ENCODE assay signal across 1 cellular context in genomic region chr1:246157516-246157915, GRCh38.
TF ChIP-seq lines count a peak whose summit lies in the region.

No MANE protein-coding gene starts in this region.

TF ChIP-seq in GM23338, 12 proteins besides CTCF, POLR2A, EP300 and RAD21 (continued from another document):
- TF ChIP-seq, protein P1, sequence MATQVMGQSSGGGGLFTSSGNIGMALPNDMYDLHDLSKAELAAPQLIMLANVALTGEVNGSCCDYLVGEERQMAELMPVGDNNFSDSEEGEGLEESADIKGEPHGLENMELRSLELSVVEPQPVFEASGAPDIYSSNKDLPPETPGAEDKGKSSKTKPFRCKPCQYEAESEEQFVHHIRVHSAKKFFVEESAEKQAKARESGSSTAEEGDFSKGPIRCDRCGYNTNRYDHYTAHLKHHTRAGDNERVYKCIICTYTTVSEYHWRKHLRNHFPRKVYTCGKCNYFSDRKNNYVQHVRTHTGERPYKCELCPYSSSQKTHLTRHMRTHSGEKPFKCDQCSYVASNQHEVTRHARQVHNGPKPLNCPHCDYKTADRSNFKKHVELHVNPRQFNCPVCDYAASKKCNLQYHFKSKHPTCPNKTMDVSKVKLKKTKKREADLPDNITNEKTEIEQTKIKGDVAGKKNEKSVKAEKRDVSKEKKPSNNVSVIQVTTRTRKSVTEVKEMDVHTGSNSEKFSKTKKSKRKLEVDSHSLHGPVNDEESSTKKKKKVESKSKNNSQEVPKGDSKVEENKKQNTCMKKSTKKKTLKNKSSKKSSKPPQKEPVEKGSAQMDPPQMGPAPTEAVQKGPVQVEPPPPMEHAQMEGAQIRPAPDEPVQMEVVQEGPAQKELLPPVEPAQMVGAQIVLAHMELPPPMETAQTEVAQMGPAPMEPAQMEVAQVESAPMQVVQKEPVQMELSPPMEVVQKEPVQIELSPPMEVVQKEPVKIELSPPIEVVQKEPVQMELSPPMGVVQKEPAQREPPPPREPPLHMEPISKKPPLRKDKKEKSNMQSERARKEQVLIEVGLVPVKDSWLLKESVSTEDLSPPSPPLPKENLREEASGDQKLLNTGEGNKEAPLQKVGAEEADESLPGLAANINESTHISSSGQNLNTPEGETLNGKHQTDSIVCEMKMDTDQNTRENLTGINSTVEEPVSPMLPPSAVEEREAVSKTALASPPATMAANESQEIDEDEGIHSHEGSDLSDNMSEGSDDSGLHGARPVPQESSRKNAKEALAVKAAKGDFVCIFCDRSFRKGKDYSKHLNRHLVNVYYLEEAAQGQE (IDR thresholded peaks at IDR 0.05; ENCODE audit: unreplicated experiment) = no peak
